ENCODE assay signal across 17 cellular contexts in the genomic region with DNA sequence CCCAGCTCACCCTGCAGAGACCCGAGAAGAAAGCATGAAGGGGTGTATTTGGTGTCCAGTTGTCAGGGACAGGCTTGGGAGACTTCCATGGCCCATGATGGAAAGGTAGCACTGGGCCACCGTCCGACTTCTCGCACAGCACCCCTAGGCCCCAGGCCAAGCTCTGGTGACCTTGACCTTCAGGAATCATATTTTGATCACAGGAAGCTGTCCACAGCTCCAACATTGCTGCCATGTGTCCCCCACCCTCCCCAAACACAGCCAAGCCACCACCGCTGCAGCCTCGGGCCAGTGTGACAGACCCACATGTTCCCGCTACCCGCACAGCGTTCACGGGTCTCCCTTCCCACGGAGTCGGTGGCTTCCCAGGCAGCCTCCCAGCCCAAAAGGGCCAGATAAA. TPM values are rescaled to one million over a fixed set of nuclear protein-coding genes. Genes with fewer than 3 reads are reported as not detected.
DNase-seq lines count a peak whose midpoint lies in the region; ATAC-seq and TF ChIP-seq lines count a peak whose summit lies in the region.
"Had no signal": no experiment of that assay in that cellular context is flagged by ENCODE, and none has a peak within 500 bp of the region (broad histone marks: within the 10 kb centered on the region; RNA-seq: fewer than 3 reads in every experiment).

No MANE protein-coding gene starts in this region.

- POLR2A ChIA-PET in activated CD4-positive, alpha-beta memory T cell treated with anti-CD3 and anti-CD28 coated beads for 36 hours (lab: Charles Lee): interaction anchor here (1.1 to 1.4 kb wide), 2 partner anchors 31 to 35 kb away, joined by 3 read pairs; partner anchors contain the start of gene DACT3
- POLR2A ChIA-PET in activated CD4-positive, alpha-beta memory T cell treated with anti-CD3 and anti-CD28 coated beads, Interleukin-2, amount 10 ng/mL, durations not matched to agents 7 days and 5 days (lab: Charles Lee): interaction anchor here (0.9 kb wide), 1 partner anchor 25 kb away, joined by 3 read pairs; no protein-coding TSS in a partner anchor

- H3K4ac ChIP-seq in H9 (ENCODE audit: low read depth, low read length): no peak overlapping the region

- no peak overlapping the region for H3K9ac ChIP-seq in duodenal mucosa (ENCODE audit: low read depth in 1 of 2, low read length in 2 of 2)
- no peak overlapping the region for H3K9ac ChIP-seq in H9 (ENCODE audit: extremely low read depth, insufficient read length, low read length)

- no peak overlapping the region for H4K91ac ChIP-seq in H9 (ENCODE audit: insufficient read length, low read depth, low read length)

- TF ChIP-seq POLR2A in transverse colon (IDR thresholded peaks at IDR 0.05): no peak

- no peaks in the 10 kb centered on the region for H3K27me3 Mint-ChIP-seq in activated CD4-positive, alpha-beta memory T cell treated with anti-CD3 and anti-CD28 coated beads for 36 hours
- H3K27me3 Mint-ChIP-seq in activated CD4-positive, alpha-beta memory T cell treated with anti-CD3 and anti-CD28 coated beads, Interleukin-2, amount 10 ng/mL, durations not matched to agents 7 days and 5 days: no peaks in the 10 kb centered on the region
- no peaks in the 10 kb centered on the region for H3K27me3 Mint-ChIP-seq in T-helper 2 cell treated with Interferon-gamma antibody and Interleukin-4, amounts not matched to agents 5 μg/mL and 100 μg/mL, for 36 hours (ENCODE audit: low read depth)
- peaks cover 10% of the 10 kb centered on the region for H3K27me3 Mint-ChIP-seq in H9 (ENCODE audit: low read depth)

- no peak overlapping the region for H3T11ph ChIP-seq in H9 (ENCODE audit: low read length)

- WGBS in transverse colon (ENCODE audit: low coverage in 1 of 2), 2 donors: 82% methylated on average over 12 of the region's 12 CpGs; no CpG with 5 or more reads in 1 of the 2 donors
- WGBS in H9 (ENCODE audit: extremely low coverage, insufficient read length, low lambda C conversion rate): no CpG with 5 or more reads among the region's 12 CpGs

- H3K36me3 Mint-ChIP-seq in activated CD4-positive, alpha-beta memory T cell treated with anti-CD3 and anti-CD28 coated beads for 36 hours: peaks cover 12% of the 10 kb centered on the region
- H3K36me3 Mint-ChIP-seq in activated CD4-positive, alpha-beta memory T cell treated with anti-CD3 and anti-CD28 coated beads, Interleukin-2, amount 10 ng/mL, durations not matched to agents 7 days and 5 days (ENCODE audit: low read depth): no peaks in the 10 kb centered on the region
- H3K36me3 Mint-ChIP-seq in T-helper 2 cell treated with Interferon-gamma antibody and Interleukin-4, amounts not matched to agents 5 μg/mL and 100 μg/mL, for 36 hours (ENCODE audit: low read depth): peaks cover 8% of the 10 kb centered on the region
- H3K36me3 Mint-ChIP-seq in H9 (ENCODE audit: insufficient read depth in 1 of 3, low read depth in 3 of 3): no peaks in the 10 kb centered on the region

- H4K5ac ChIP-seq in H9 (ENCODE audit: insufficient read length, low read depth, low read length): no peak overlapping the region

- H3K14ac ChIP-seq in H9 (ENCODE audit: insufficient read depth, low read length): no peak overlapping the region

- no peak for ATAC-seq in GM19452 (IDR thresholded peaks at IDR 0.05; ENCODE audit: unreplicated experiment)

- no peak for TF ChIP-seq CTCF in transverse colon (IDR thresholded peaks at IDR 0.05)
- no peak for TF ChIP-seq CTCF in H9 (conservative IDR thresholded peaks at IDR 0.05)

- no peak overlapping the region for H2BK12ac ChIP-seq in H9 (ENCODE audit: insufficient read length, low read depth, low read length)

- no peaks in the 10 kb centered on the region for H4K20me1 ChIP-seq in H9 (ENCODE audit: control insufficient read depth, insufficient read depth, insufficient read length)

- peak overlapping the region; percentile 70 for H3K27ac ChIP-seq in duodenal mucosa (ENCODE audit: low read depth, low read length)
- H3K27ac ChIP-seq in muscle layer of duodenum (ENCODE audit: low read length): peak overlapping the region; percentile 82
- peak overlapping the region; percentile 55 to 82 (median 68) for H3K27ac ChIP-seq in transverse colon
- no peak overlapping the region for H3K27ac ChIP-seq in H9 (ENCODE audit: insufficient read length, low read depth, low read length)
- H3K27ac ChIP-seq: VCaP had no signal

- no peaks in the 10 kb centered on the region for H3K79me2 ChIP-seq in H9 (ENCODE audit: insufficient read depth, low read length)

- peaks cover under 1 to 22% of the 10 kb centered on the region in 2 donors for H3K27me3 ChIP-seq in duodenal mucosa (ENCODE audit: control insufficient read depth in 1 of 2, insufficient read depth in 2 of 2, low read length in 2 of 2)
- no peaks in the 10 kb centered on the region for H3K27me3 ChIP-seq in muscle layer of duodenum (ENCODE audit: low read depth, low read length)
- peaks cover 2% of the 10 kb centered on the region for H3K27me3 ChIP-seq in transverse colon
- H3K27me3 ChIP-seq in H9 (ENCODE audit: insufficient read depth, low read length): no peaks in the 10 kb centered on the region

- H2BK5ac ChIP-seq in H9 (ENCODE audit: insufficient read length, low read length): no peak overlapping the region

- H3K23ac ChIP-seq in H9 (ENCODE audit: insufficient read length, low read depth, low read length): no peak overlapping the region

- CTCF ChIA-PET in activated CD4-positive, alpha-beta memory T cell treated with anti-CD3 and anti-CD28 coated beads for 36 hours (lab: Charles Lee): interaction anchor here (0.7 to 5.0 kb wide), 3 partner anchors 9 to 36 kb away, joined by 3 to 28 read pairs (median 3); no protein-coding TSS in a partner anchor
- CTCF ChIA-PET in activated CD4-positive, alpha-beta memory T cell treated with anti-CD3 and anti-CD28 coated beads, Interleukin-2, amount 10 ng/mL, durations not matched to agents 7 days and 5 days (lab: Charles Lee): interaction anchor here (1.9 kb wide), 1 partner anchor 36 kb away, joined by 4 read pairs; the partner anchor contains the start of gene DACT3

- H2BK120ac ChIP-seq in H9 (ENCODE audit: low read depth, low read length, poor library complexity, severe bottlenecking): no peak overlapping the region

- H3K23me2 ChIP-seq in H9 (ENCODE audit: insufficient read length, low read depth, low read length, poor library complexity, severe bottlenecking): no peaks in the 10 kb centered on the region

- H2BK15ac ChIP-seq in H9 (ENCODE audit: low read depth, low read length): no peak overlapping the region

- H3K4me1 Mint-ChIP-seq in activated CD4-positive, alpha-beta memory T cell treated with anti-CD3 and anti-CD28 coated beads for 36 hours (ENCODE audit: low read depth): peaks cover 29% of the 10 kb centered on the region
- H3K4me1 Mint-ChIP-seq in activated CD4-positive, alpha-beta memory T cell treated with anti-CD3 and anti-CD28 coated beads, Interleukin-2, amount 10 ng/mL, durations not matched to agents 7 days and 5 days: peaks cover 29% of the 10 kb centered on the region
- peaks cover 30% of the 10 kb centered on the region for H3K4me1 Mint-ChIP-seq in T-helper 2 cell treated with Interferon-gamma antibody and Interleukin-4, amounts not matched to agents 5 μg/mL and 100 μg/mL, for 36 hours (ENCODE audit: low read depth)
- H3K4me1 Mint-ChIP-seq in H9: peaks cover 3 to 23% of the 10 kb centered on the region in 2 experiments

- DNase-seq in activated CD4-positive, alpha-beta memory T cell treated with anti-CD3 and anti-CD28 coated beads for 36 hours: no peak
- DNase-seq in activated CD4-positive, alpha-beta memory T cell treated with anti-CD3 and anti-CD28 coated beads, Interleukin-2, amount 10 ng/mL, durations not matched to agents 7 days and 5 days: no peak
- no peak for DNase-seq in transverse colon
- DNase-seq in T-helper 2 cell treated with Interferon-gamma antibody and Interleukin-4, amounts not matched to agents 5 μg/mL and 100 μg/mL, for 36 hours (ENCODE audit: low spot score): no peak
- DNase-seq in H9: no peak
- DNase-seq: activated gamma-delta T cell, DMS79 treated with DMSO at 0.1 percent for 48 hours, midbrain, NCI-H2227 treated with DMSO at 0.1 percent for 48 hours had no signal

- no peak overlapping the region for H3K56ac ChIP-seq in H9 (ENCODE audit: insufficient read length, low read depth, low read length)

- peak overlapping the region; percentile 74 for H3K27ac Mint-ChIP-seq in activated CD4-positive, alpha-beta memory T cell treated with anti-CD3 and anti-CD28 coated beads for 36 hours
- no peak overlapping the region for H3K27ac Mint-ChIP-seq in activated CD4-positive, alpha-beta memory T cell treated with anti-CD3 and anti-CD28 coated beads, Interleukin-2, amount 10 ng/mL, durations not matched to agents 7 days and 5 days
- no peak overlapping the region for H3K27ac Mint-ChIP-seq in T-helper 2 cell treated with Interferon-gamma antibody and Interleukin-4, amounts not matched to agents 5 μg/mL and 100 μg/mL, for 36 hours
- no peak overlapping the region; a peak in 1 of 7 replicates for H3K27ac Mint-ChIP-seq in H9

- no peak overlapping the region for H3K4me3 ChIP-seq in duodenal mucosa (ENCODE audit: low read depth in 1 of 2, low read length in 2 of 2)
- H3K4me3 ChIP-seq in muscle layer of duodenum (ENCODE audit: low read depth in 1 of 2, low read length in 2 of 2): no peak overlapping the region
- H3K4me3 ChIP-seq in transverse colon: no peak overlapping the region

- H2BK20ac ChIP-seq in H9 (ENCODE audit: low read depth, low read length, poor library complexity, severe bottlenecking): no peak overlapping the region

- in situ Hi-C loops in transverse colon (cut with MboI; ENCODE audit: low pct_ligation_motif_present in 1 of 4, low pct_unique_long_range_greater_than_20kb in 1 of 4, low sequenced_read_pairs in 3 of 4): no loop called here

- intact Hi-C loops in activated CD4-positive, alpha-beta memory T cell treated with anti-CD3 and anti-CD28 coated beads for 36 hours (cut with micrococcal nuclease): loop anchor here (1.0 kb wide), 1 partner anchor 9 kb away; no protein-coding TSS in a partner anchor
- intact Hi-C loops in transverse colon (cut with DNase I; ENCODE audit: low total_unique reads): no loop called here

- no peak overlapping the region for H3K4me3 Mint-ChIP-seq in activated CD4-positive, alpha-beta memory T cell treated with anti-CD3 and anti-CD28 coated beads for 36 hours
- H3K4me3 Mint-ChIP-seq in activated CD4-positive, alpha-beta memory T cell treated with anti-CD3 and anti-CD28 coated beads, Interleukin-2, amount 10 ng/mL, durations not matched to agents 7 days and 5 days: no peak overlapping the region
- no peak overlapping the region for H3K4me3 Mint-ChIP-seq in T-helper 2 cell treated with Interferon-gamma antibody and Interleukin-4, amounts not matched to agents 5 μg/mL and 100 μg/mL, for 36 hours
- H3K4me3 Mint-ChIP-seq in H9: no peak overlapping the region

- peaks cover 3 to 11% of the 10 kb centered on the region in 2 donors for H3K4me1 ChIP-seq in duodenal mucosa (ENCODE audit: control insufficient read depth in 1 of 2, insufficient read depth in 2 of 2, low read length in 2 of 2)
- H3K4me1 ChIP-seq in muscle layer of duodenum (ENCODE audit: control insufficient read depth in 1 of 2, insufficient read depth in 2 of 2, low read length in 2 of 2): peaks cover 14 to 37% of the 10 kb centered on the region in 2 donors
- H3K4me1 ChIP-seq in transverse colon: peaks cover 14 to 46% (median 18%) of the 10 kb centered on the region in 4 donors
- no peaks in the 10 kb centered on the region for H3K4me1 ChIP-seq in H9 (ENCODE audit: insufficient read depth, low read length)

- H3K18ac ChIP-seq in H9 (ENCODE audit: insufficient read length, low read depth, low read length): no peak overlapping the region

- no peaks in the 10 kb centered on the region for H3K79me1 ChIP-seq in H9 (ENCODE audit: insufficient read depth, low read depth, low read length, poor library complexity, severe bottlenecking)

- no peak for TF ChIP-seq EP300 in transverse colon (IDR thresholded peaks at IDR 0.05; ENCODE audit: low read depth)

- no peak overlapping the region for H4K8ac ChIP-seq in H9 (replicated peaks; ENCODE audit: insufficient read length, low read depth, low read length)

- no peaks in the 10 kb centered on the region for H3K9me3 Mint-ChIP-seq in activated CD4-positive, alpha-beta memory T cell treated with anti-CD3 and anti-CD28 coated beads for 36 hours
- no peaks in the 10 kb centered on the region for H3K9me3 Mint-ChIP-seq in activated CD4-positive, alpha-beta memory T cell treated with anti-CD3 and anti-CD28 coated beads, Interleukin-2, amount 10 ng/mL, durations not matched to agents 7 days and 5 days
- H3K9me3 Mint-ChIP-seq in T-helper 2 cell treated with Interferon-gamma antibody and Interleukin-4, amounts not matched to agents 5 μg/mL and 100 μg/mL, for 36 hours: no peaks in the 10 kb centered on the region
- H3K9me3 Mint-ChIP-seq in H9: no peaks in the 10 kb centered on the region; a peak in 2 of 5 replicates

- H2AK5ac ChIP-seq in H9 (ENCODE audit: insufficient read length, low read length): no peak overlapping the region

- H3K36me3 ChIP-seq in duodenal mucosa (ENCODE audit: control insufficient read depth in 1 of 2, insufficient read depth in 2 of 2, low read length in 2 of 2) (no peaks in the 10 kb centered on the region), muscle layer of duodenum (ENCODE audit: control insufficient read depth in 1 of 2, insufficient read depth in 2 of 2, low read length in 2 of 2) (no peaks in the 10 kb centered on the region), transverse colon (no peaks in the 10 kb centered on the region)

- H3K9me3 ChIP-seq in duodenal mucosa (ENCODE audit: control insufficient read depth in 1 of 2, low read length in 2 of 2) (no peaks in the 10 kb centered on the region), muscle layer of duodenum (ENCODE audit: control insufficient read depth in 1 of 2, low read length in 2 of 2) (no peaks in the 10 kb centered on the region), transverse colon (no peaks in the 10 kb centered on the region), H9 (ENCODE audit: control insufficient read depth, low read depth, low read length) (no peaks in the 10 kb centered on the region)

- H3K4me2 ChIP-seq in H9 (ENCODE audit: insufficient read depth, insufficient read length, low read length): no peak overlapping the region

- H2AFZ ChIP-seq in H9 (ENCODE audit: low read length): no peak overlapping the region

RNA-seq across cellular contexts. Expression of gene PTGIR, which starts 0.8 kb away (rescaled TPM):
- 10 to 100 TPM; 22.6 to 24.6 TPM for total RNA-seq in activated CD4-positive, alpha-beta memory T cell treated with anti-CD3 and anti-CD28 coated beads for 36 hours
- total RNA-seq in activated CD4-positive, alpha-beta memory T cell treated with anti-CD3 and anti-CD28 coated beads, Interleukin-2, amount 10 ng/mL, durations not matched to agents 7 days and 5 days: 1 to 10 TPM; 5.3 to 5.6 TPM
- total RNA-seq in transverse colon (1 to 10 TPM in 2 of 4 donors, under 1 TPM in 1, not detected in 1; 0.55 to 2.4 (median 2.2) TPM), H9 (2021) (not detected in 2 replicates)
- total RNA-seq: A673, dermis microvascular lymphatic vessel endothelial cell had no signal

RNA-seq across cellular contexts. Expression of gene GNG8, which starts 10.3 kb away (rescaled TPM):
- total RNA-seq in activated CD4-positive, alpha-beta memory T cell treated with anti-CD3 and anti-CD28 coated beads for 36 hours: 1 to 10 TPM; 9.5 TPM
- total RNA-seq in activated CD4-positive, alpha-beta memory T cell treated with anti-CD3 and anti-CD28 coated beads, Interleukin-2, amount 10 ng/mL, durations not matched to agents 7 days and 5 days: 1 to 10 TPM; 3.1 to 3.4 TPM
- total RNA-seq in transverse colon (not detected), H9 (2021) (not detected in 2 replicates)
- total RNA-seq: A673, dermis microvascular lymphatic vessel endothelial cell, glomerular endothelial cell, RPMI7951 had no signal

RNA-seq across cellular contexts. Expression of gene CALM3, which starts 24.6 kb away (rescaled TPM):
- 100 to 1,000 TPM; 410 to 425 TPM for total RNA-seq in activated CD4-positive, alpha-beta memory T cell treated with anti-CD3 and anti-CD28 coated beads for 36 hours
- total RNA-seq in activated CD4-positive, alpha-beta memory T cell treated with anti-CD3 and anti-CD28 coated beads, Interleukin-2, amount 10 ng/mL, durations not matched to agents 7 days and 5 days: 100 to 1,000 TPM; 446 to 465 TPM
- total RNA-seq in transverse colon (100 to 1,000 TPM; 160 to 923 (median 194) TPM), H9 (2021) (339 and 343 TPM in 2 replicates)

RNA-seq across cellular contexts. Expression of gene DACT3, which starts 35.3 kb away (rescaled TPM):
- 1 to 10 TPM; 2.8 to 3.0 TPM for total RNA-seq in activated CD4-positive, alpha-beta memory T cell treated with anti-CD3 and anti-CD28 coated beads for 36 hours
- under 1 TPM; 0.15 to 0.20 TPM for total RNA-seq in activated CD4-positive, alpha-beta memory T cell treated with anti-CD3 and anti-CD28 coated beads, Interleukin-2, amount 10 ng/mL, durations not matched to agents 7 days and 5 days
- total RNA-seq in transverse colon (10 to 100 TPM in 1 of 4 donors, 1 to 10 TPM in 3; 5.3 to 27.1 (median 7.5) TPM), H9 (2021) (0.87 and 1.1 TPM in 2 replicates)
